8 cellular contexts compared by ENCODE assay signal in genomic region chrX:77894921-77895886, GRCh38. TPM values are rescaled to one million over a fixed set of nuclear protein-coding genes. Genes with fewer than 3 reads are reported as not detected.
A peak's percentile ranks its signal among the peaks of the same experiment; 100 is the strongest.
DNase-seq lines count a peak whose midpoint lies in the region; ATAC-seq, FAIRE-seq and TF ChIP-seq lines count a peak whose summit lies in the region.

Gene MAGT1 (minus strand): TSS chrX:77895435. CDS start chrX:77895410, 25 bp downstream.

- H3K36me3 ChIP-seq in rectal smooth muscle tissue (ENCODE audit: control insufficient read depth, insufficient read depth, low read length) (no peaks in the 10 kb centered on the region), aorta (ENCODE audit: control insufficient read depth in 1 of 2, insufficient read depth in 2 of 2, low read length in 1 of 2) (no peaks in the 10 kb centered on the region)

- H3K27ac ChIP-seq in rectal smooth muscle tissue (ENCODE audit: low read depth, low read length), result peak within 1 kb of the TSS; percentile 78
- peak within 1 kb of the TSS in 1 of 2 donors; percentile 92 for H3K27ac ChIP-seq in aorta (ENCODE audit: low read depth in 1 of 2, low read length in 2 of 2)

- no peak for TF ChIP-seq CTCF in astrocyte of the cerebellum (IDR thresholded peaks at IDR 0.05; ENCODE audit: low read depth, low read length, missing control alignments)

- DNase-seq in GM18507 (ENCODE audit: extremely low spot score, insufficient read length, low read depth), result peak; percentile 48
- peak; percentile 80 for DNase-seq in NCI-H2029 treated with DMSO at 0.1 percent for 48 hours (lab: John Stamatoyannopoulos, UW)
- peak; percentile 76 for DNase-seq in T-helper 9 cell
- DNase-seq in astrocyte of the cerebellum (ENCODE audit: low read depth), result peak; percentile 93
- DNase-seq in hepatic stellate cell (ENCODE audit: low spot score), result peak; percentile 82
- peak; percentile 93 to 95 for DNase-seq in aorta

- peak; percentile 98 for FAIRE-seq in GM18507 (lab: Jason Lieb, UNC)

- 0 to 34% methylated on average over 49 of the region's 49 CpGs for WGBS in aorta, 2 donors

- H3K27me3 ChIP-seq in rectal smooth muscle tissue (ENCODE audit: control insufficient read depth, insufficient read depth, low read length), result no peaks in the 10 kb centered on the region
- no peaks in the 10 kb centered on the region for H3K27me3 ChIP-seq in aorta (ENCODE audit: control insufficient read depth in 1 of 2, insufficient read depth in 2 of 2, low read length in 1 of 2)

- ATAC-seq in HG02981 (IDR thresholded peaks at IDR 0.05; ENCODE audit: unreplicated experiment) (peak; percentile 88), aorta (ENCODE audit: low FRiP score) (peak; percentile 95)

- no peaks in the 10 kb centered on the region for H3K9me3 ChIP-seq in aorta (ENCODE audit: control insufficient read depth, low read length)

- intact Hi-C loops in aorta (cut with DNase I), result loop anchor here in 1 of 2 donors (5.0 kb wide), 1 partner anchor 878 kb away; no protein-coding TSS in a partner anchor

- no peaks in the 10 kb centered on the region for H3K4me1 ChIP-seq in rectal smooth muscle tissue (ENCODE audit: control insufficient read depth, insufficient read depth, low read length)
- H3K4me1 ChIP-seq in aorta (ENCODE audit: control insufficient read depth in 1 of 2, insufficient read depth in 2 of 2, low read length in 2 of 2), result no peaks in the 10 kb centered on the region

- peak within 1 kb of the TSS; percentile 91 for H3K9ac ChIP-seq in rectal smooth muscle tissue (ENCODE audit: low read length)

- in situ Hi-C loops in astrocyte of the cerebellum (cut with HindIII; ENCODE audit: low sequenced_read_pairs), result no loop called here

- H3K4me3 ChIP-seq in astrocyte of the cerebellum (ENCODE audit: low read depth, low read length), result peak within 1 kb of the TSS; percentile 69
- H3K4me3 ChIP-seq in rectal smooth muscle tissue (ENCODE audit: low read length), result peak within 1 kb of the TSS; percentile 85
- peak within 1 kb of the TSS; percentile 61 to 67 for H3K4me3 ChIP-seq in aorta (ENCODE audit: low read length in 2 of 2)

RNA-seq across cellular contexts. Expression of gene MAGT1, which starts in this region (rescaled TPM):
- total RNA-seq in aorta, result 10 to 100 TPM; 51.8 to 54.6 TPM
- polyA plus RNA-seq in aorta, result 10 to 100 TPM; 15.4 to 19.7 TPM
